Comparison of ENCODE assay signal across 16 cellular contexts in the genomic region with DNA sequence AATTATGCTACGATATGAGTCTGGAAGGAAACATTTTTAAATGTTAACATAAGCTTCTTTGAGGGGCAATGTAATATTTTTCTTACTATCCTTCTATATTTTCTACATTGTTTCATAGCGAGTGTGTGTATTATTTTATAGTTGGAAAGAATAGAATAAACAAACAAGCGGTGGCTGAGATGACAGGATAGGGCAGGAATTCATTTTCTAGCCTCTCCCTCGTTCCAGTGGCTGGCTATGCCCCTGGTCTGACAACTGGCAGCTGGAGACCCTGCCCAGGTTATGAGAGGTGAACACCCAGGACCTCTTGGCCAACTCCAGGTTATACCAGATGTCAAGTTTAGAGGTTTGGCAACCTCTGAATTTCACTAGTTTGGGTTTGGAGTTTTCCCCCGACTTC. TPM values are rescaled to one million over a fixed set of nuclear protein-coding genes. Genes with fewer than 3 reads are reported as not detected.
DNase-seq lines count a peak whose midpoint lies in the region; ATAC-seq lines count a peak whose summit lies in the region.
"Had no signal": no experiment of that assay in that cellular context is flagged by ENCODE, and none has a peak within 500 bp of the region (broad histone marks: within the 10 kb centered on the region; RNA-seq: fewer than 3 reads in every experiment).

No MANE protein-coding gene starts in this region.

- H3K27me3 ChIP-seq in adipocyte (replicated peaks; ENCODE audit: control insufficient read depth, insufficient read depth, low read length) = peaks cover 36% of the 10 kb centered on the region
- no peaks in the 10 kb centered on the region for H3K27me3 ChIP-seq in neuronal stem cell (ENCODE audit: control insufficient read depth in 3 of 3, insufficient read depth in 3 of 3, low read depth in 1 of 3, low read length in 3 of 3)

- H3K4me2 ChIP-seq in neuronal stem cell (ENCODE audit: insufficient read depth, low read length, poor library complexity, severe bottlenecking) = no peak overlapping the region
- H3K4me2 ChIP-seq: A549 had no signal

- H3K36me3 ChIP-seq in adipocyte (ENCODE audit: control insufficient read depth, insufficient read depth, low read length, severe bottlenecking) (no peaks in the 10 kb centered on the region), neuronal stem cell (replicated peaks in 1 of 2; ENCODE audit: control insufficient read depth in 2 of 2, insufficient read depth in 2 of 2, low read length in 2 of 2) (no peaks in the 10 kb centered on the region)
- H3K36me3 ChIP-seq: HAP-1 had no signal

- H3K4me1 ChIP-seq in adipocyte (ENCODE audit: control insufficient read depth, insufficient read depth, low read length) (peaks cover 12% of the 10 kb centered on the region), neuronal stem cell (ENCODE audit: control insufficient read depth in 2 of 2, insufficient read depth in 1 of 2, low read depth in 1 of 2, low read length in 2 of 2) (peaks cover 0 to 19% of the 10 kb centered on the region in 2 donors)
- H3K4me1 ChIP-seq: A549, Caco-2, HAP-1 had no signal

- H3K79me1 ChIP-seq in neuronal stem cell (ENCODE audit: low read depth, low read length) = no peaks in the 10 kb centered on the region

- no peak overlapping the region for H2AFZ ChIP-seq in neuronal stem cell (ENCODE audit: low read length)

- no peak overlapping the region for H4K91ac ChIP-seq in neuronal stem cell (ENCODE audit: low read depth, low read length, poor library complexity)

- no peak overlapping the region for H3K27ac Mint-ChIP-seq in activated CD8-positive, alpha-beta memory T cell treated with anti-CD3 and anti-CD28 coated beads, Interleukin-2, amount 10 ng/mL, durations not matched to agents 7 days and 5 days
- H3K27ac Mint-ChIP-seq: CD4-positive, alpha-beta T cell had no signal

- H3K9me3 Mint-ChIP-seq in activated CD8-positive, alpha-beta memory T cell treated with anti-CD3 and anti-CD28 coated beads, Interleukin-2, amount 10 ng/mL, durations not matched to agents 7 days and 5 days (ENCODE audit: low read depth) = no peaks in the 10 kb centered on the region
- H3K9me3 Mint-ChIP-seq: CD4-positive, alpha-beta T cell had no signal

- no peak overlapping the region for H3K23ac ChIP-seq in neuronal stem cell (ENCODE audit: low read depth, low read length, poor library complexity)

- no peaks in the 10 kb centered on the region for H3K4me1 Mint-ChIP-seq in activated CD8-positive, alpha-beta memory T cell treated with anti-CD3 and anti-CD28 coated beads, Interleukin-2, amount 10 ng/mL, durations not matched to agents 7 days and 5 days

- DNase-seq in activated effector memory CD4-positive, alpha-beta T cell treated with anti-CD3 and anti-CD28 coated beads, Interleukin-2, amount 50 U/mL, for 16 hours = peak; percentile 46
- no peak for DNase-seq in activated effector memory CD4-positive, alpha-beta T cell treated with Interleukin-2 at 50 U/mL for 16 hours
- DNase-seq in adipocyte (ENCODE audit: low read depth) (peak; percentile 60), neuronal stem cell (ENCODE audit: low spot score) (no peak)
- no peak for DNase-seq in activated CD8-positive, alpha-beta memory T cell treated with anti-CD3 and anti-CD28 coated beads, Interleukin-2, amount 10 ng/mL, durations not matched to agents 7 days and 5 days
- DNase-seq: AML-193; Caco-2; CD4-positive, alpha-beta T cell; GDM1 had no signal

- no peak overlapping the region for H3K4ac ChIP-seq in neuronal stem cell (ENCODE audit: low read length)

- no peak overlapping the region for H3K18ac ChIP-seq in neuronal stem cell (ENCODE audit: low read length)

- peaks cover 15% of the 10 kb centered on the region for H3K27me3 Mint-ChIP-seq in activated CD8-positive, alpha-beta memory T cell treated with anti-CD3 and anti-CD28 coated beads, Interleukin-2, amount 10 ng/mL, durations not matched to agents 7 days and 5 days

- peak overlapping the region; percentile 32 for H2BK15ac ChIP-seq in neuronal stem cell (ENCODE audit: low read length)

- H4K8ac ChIP-seq in neuronal stem cell (ENCODE audit: low read depth, low read length) = no peak overlapping the region

- no peaks in the 10 kb centered on the region for H3K36me3 Mint-ChIP-seq in activated CD8-positive, alpha-beta memory T cell treated with anti-CD3 and anti-CD28 coated beads, Interleukin-2, amount 10 ng/mL, durations not matched to agents 7 days and 5 days

- H3K4me3 Mint-ChIP-seq in activated CD8-positive, alpha-beta memory T cell treated with anti-CD3 and anti-CD28 coated beads, Interleukin-2, amount 10 ng/mL, durations not matched to agents 7 days and 5 days = no peak overlapping the region
- H3K4me3 Mint-ChIP-seq: CD4-positive, alpha-beta T cell had no signal

- H2AK5ac ChIP-seq in neuronal stem cell (ENCODE audit: low read depth, low read length) = peak overlapping the region; percentile 17

- no CpG with 5 or more reads among the region's 5 CpGs for WGBS in neuronal stem cell (ENCODE audit: extremely low coverage in 2 of 2, insufficient read length in 2 of 2, insufficient replicate concordance in 1 of 2), 2 donors

- no peak overlapping the region for H2BK12ac ChIP-seq in neuronal stem cell (ENCODE audit: low read length)

- H3K27ac ChIP-seq in neuronal stem cell (replicated peaks; ENCODE audit: low read length) = no peak overlapping the region
- H3K27ac ChIP-seq: 22Rv1, A549, C4-2B had no signal

- no peak overlapping the region for H3K9ac ChIP-seq in adipocyte (ENCODE audit: low read length)
- H3K9ac ChIP-seq in neuronal stem cell (ENCODE audit: low read depth, low read length, poor library complexity) = no peak overlapping the region

- H2BK5ac ChIP-seq in neuronal stem cell (ENCODE audit: low read length) = no peak overlapping the region

- no peak overlapping the region for H2BK120ac ChIP-seq in neuronal stem cell (ENCODE audit: low read depth, low read length)

- H3K14ac ChIP-seq in neuronal stem cell (ENCODE audit: low read length) = no peak overlapping the region

- H3K4me3 ChIP-seq in adipocyte (ENCODE audit: low read length) (no peak overlapping the region), neuronal stem cell (ENCODE audit: low read length in 2 of 2) (no peak overlapping the region)
- H3K4me3 ChIP-seq: A549, HAP-1 had no signal

- H3K9me3 ChIP-seq in adipocyte (ENCODE audit: control insufficient read depth, low read length) (peaks cover 4% of the 10 kb centered on the region), neuronal stem cell (replicated peaks in 1 of 2; ENCODE audit: control insufficient read depth in 2 of 2, insufficient read depth in 1 of 2, low read depth in 1 of 2, low read length in 2 of 2) (peaks cover 0 to 3% of the 10 kb centered on the region in 2 donors)
- H3K9me3 ChIP-seq: Caco-2, HAP-1 had no signal

- CTCF ChIA-PET in activated CD8-positive, alpha-beta memory T cell treated with anti-CD3 and anti-CD28 coated beads, Interleukin-2, amount 10 ng/mL, durations not matched to agents 7 days and 5 days (lab: Charles Lee) = no interaction called here

- ATAC-seq in HG02571 (IDR thresholded peaks at IDR 0.05; ENCODE audit: unreplicated experiment) (no peak), HG02938 (IDR thresholded peaks at IDR 0.05; ENCODE audit: unreplicated experiment) (no peak)
- no peak for ATAC-seq in activated CD8-positive, alpha-beta memory T cell treated with anti-CD3 and anti-CD28 coated beads, Interleukin-2, amount 10 ng/mL, durations not matched to agents 7 days and 5 days
- ATAC-seq: A549, HepG2 had no signal

RNA-seq across cellular contexts. Expression of gene TNRC6C, which starts 14.5 kb away (rescaled TPM):
- polyA plus RNA-seq in neuronal stem cell (2013, experiment 1 of 2) = 12.5 TPM
- polyA plus RNA-seq in neuronal stem cell (2013, experiment 2 of 2) = 13.1 TPM
- total RNA-seq in activated CD8-positive, alpha-beta memory T cell treated with anti-CD3 and anti-CD28 coated beads, Interleukin-2, amount 10 ng/mL, durations not matched to agents 7 days and 5 days = 10 to 100 TPM; 24.9 to 39.3 TPM

Comparison
In these comparisons a context has a peak if more than half of its experiments do, and no peak if none do; other contexts are left out.
1. DNase-seq: peak in activated effector memory CD4-positive, alpha-beta T cell treated with anti-CD3 and anti-CD28 coated beads, Interleukin-2, amount 50 U/mL, for 16 hours (single experiment) and adipocyte (single experiment); none in activated effector memory CD4-positive, alpha-beta T cell treated with Interleukin-2 at 50 U/mL for 16 hours (single experiment), neuronal stem cell (single experiment) and activated CD8-positive, alpha-beta memory T cell treated with anti-CD3 and anti-CD28 coated beads, Interleukin-2, amount 10 ng/mL, durations not matched to agents 7 days and 5 days (single experiment).